16 cellular contexts compared by ENCODE assay signal in genomic region chr5:136056771-136057335, GRCh38. TPM values are rescaled to one million over a fixed set of nuclear protein-coding genes. Genes with fewer than 3 reads are reported as not detected.
DNase-seq lines count a peak whose midpoint lies in the region; ATAC-seq and TF ChIP-seq lines count a peak whose summit lies in the region.
"Had no signal": no experiment of that assay in that cellular context is flagged by ENCODE, and none has a peak within 500 bp of the region (broad histone marks: within the 10 kb centered on the region; RNA-seq: fewer than 3 reads in every experiment).

No MANE protein-coding gene starts in this region.

- DNase-seq in heart left ventricle, result no peak
- no peak for DNase-seq in right cardiac atrium
- no peak for DNase-seq in nephron progenitor cell
- DNase-seq in vagina (ENCODE audit: extremely low spot score in 2 of 2), result no peak
- DNase-seq in stimulated activated CD4-positive, alpha-beta T cell treated with anti-CD3 and anti-CD28 coated beads, Interleukin-2, amount 100 ng/mL, for 24 hours, result no peak
- DNase-seq in ureter (ENCODE audit: low spot score), result no peak
- DNase-seq in immature natural killer cell, result no peak
- DNase-seq: ACHN; activated CD8-positive, alpha-beta T cell treated with anti-CD3 and anti-CD28 coated beads, Interleukin-2, amount 10 ng/mL, durations not matched to agents 7 days and 5 days; CD8-positive, alpha-beta T cell; glutamatergic neuron; mucosa of descending colon; NCI-H446 had no signal

- H3K27me3 ChIP-seq in heart left ventricle (no peaks in the 10 kb centered on the region), right cardiac atrium (ENCODE audit: control insufficient read depth, insufficient read depth) (no peaks in the 10 kb centered on the region), esophagus (ENCODE audit: control insufficient read depth in 1 of 2, insufficient read depth in 2 of 2, low read length in 2 of 2) (no peaks in the 10 kb centered on the region), vagina (no peaks in the 10 kb centered on the region)
- H3K27me3 ChIP-seq: suprapubic skin had no signal

- H3K4me1 Mint-ChIP-seq in nephron progenitor cell (peaks cover 55% of the 10 kb centered on the region), immature natural killer cell (no peaks in the 10 kb centered on the region)

- TF ChIP-seq CTCF in heart left ventricle (IDR thresholded peaks at IDR 0.05) (no peak), nephron progenitor cell (IDR thresholded peaks at IDR 0.05) (no peak), vagina (IDR thresholded peaks at IDR 0.05) (no peak)

- intact Hi-C loops in heart left ventricle (cut with DNase I) (loop anchor here in 1 of 10 donors (5.0 kb wide), 1 partner anchor 90 kb away; no protein-coding TSS in a partner anchor), right cardiac atrium (cut with DNase I) (loop anchor here in 1 of 4 donors (10.0 kb wide), 1 partner anchor 112 kb away; no protein-coding TSS in a partner anchor), vagina (cut with DNase I) (no loop called here)

- TF ChIP-seq POLR2A in heart left ventricle (IDR thresholded peaks at IDR 0.05) (no peak), vagina (IDR thresholded peaks at IDR 0.05) (no peak)

- no peaks in the 10 kb centered on the region for H3K9me3 ChIP-seq in heart left ventricle
- no peaks in the 10 kb centered on the region for H3K9me3 ChIP-seq in right cardiac atrium (ENCODE audit: control insufficient read depth, low read length)
- no peaks in the 10 kb centered on the region for H3K9me3 ChIP-seq in esophagus (ENCODE audit: control insufficient read depth in 2 of 2, insufficient read depth in 1 of 2, low read depth in 1 of 2, low read length in 1 of 2)
- no peaks in the 10 kb centered on the region for H3K9me3 ChIP-seq in vagina
- H3K9me3 ChIP-seq: mucosa of descending colon, suprapubic skin had no signal

- H3K9me3 Mint-ChIP-seq in nephron progenitor cell (no peaks in the 10 kb centered on the region), immature natural killer cell (no peaks in the 10 kb centered on the region)
- H3K9me3 Mint-ChIP-seq: activated T-helper 1 cell treated with anti-CD3 and anti-CD28 coated beads, Interleukin-12 subunit alpha, Interleukin-12 subunit beta, Interleukin-2, Interleukin-4 antibody, amounts not matched to agents 30 ng/mL and 10 ng/mL and 1 ng/mL, durations not matched to agents 14 hours and 24 hours and 36 hours; CD8-positive, alpha-beta T cell had no signal

- no peak overlapping the region for H3K4me3 ChIP-seq in heart left ventricle
- H3K4me3 ChIP-seq in right cardiac atrium (ENCODE audit: low read length), result no peak overlapping the region
- no peak overlapping the region for H3K4me3 ChIP-seq in esophagus (ENCODE audit: low read depth in 1 of 2, low read length in 2 of 2)
- H3K4me3 ChIP-seq in vagina, result no peak overlapping the region
- H3K4me3 ChIP-seq: mucosa of descending colon, suprapubic skin had no signal

- H3K27ac ChIP-seq in heart left ventricle, result peak overlapping the region in 7 of 12 donors; percentile 51 to 87 (median 69)
- no peak overlapping the region for H3K27ac ChIP-seq in right cardiac atrium (ENCODE audit: low read length)
- peak overlapping the region; percentile 22 to 40 for H3K27ac ChIP-seq in esophagus (ENCODE audit: low read depth in 2 of 2, low read length in 1 of 2)
- H3K27ac ChIP-seq in vagina, result peak overlapping the region; percentile 59
- H3K27ac ChIP-seq: suprapubic skin had no signal

- no peak for ATAC-seq in heart left ventricle
- ATAC-seq in right cardiac atrium, result no peak
- ATAC-seq: activated CD8-positive, alpha-beta T cell treated with anti-CD3 and anti-CD28 coated beads, Interleukin-2, amount 10 ng/mL, durations not matched to agents 7 days and 5 days; CD8-positive, alpha-beta T cell; mucosa of descending colon had no signal

- H3K27me3 Mint-ChIP-seq in nephron progenitor cell (ENCODE audit: low read depth, poor library complexity) (peaks cover 10% of the 10 kb centered on the region), immature natural killer cell (ENCODE audit: low read depth in 3 of 3) (peaks cover 0 to 2% (median 1%) of the 10 kb centered on the region in 3 donors)

- H3K4me3 Mint-ChIP-seq in nephron progenitor cell (peak overlapping the region; percentile 10), immature natural killer cell (no peak overlapping the region)
- H3K4me3 Mint-ChIP-seq: activated CD8-positive, alpha-beta T cell treated with anti-CD3 and anti-CD28 coated beads, Interleukin-2, amount 10 ng/mL, durations not matched to agents 7 days and 5 days; activated T-helper 1 cell treated with anti-CD3 and anti-CD28 coated beads, Interleukin-12 subunit alpha, Interleukin-12 subunit beta, Interleukin-2, Interleukin-4 antibody, amounts not matched to agents 30 ng/mL and 10 ng/mL and 1 ng/mL, durations not matched to agents 14 hours and 24 hours and 36 hours; CD8-positive, alpha-beta T cell had no signal

- H3K36me3 ChIP-seq in heart left ventricle (peaks cover 0 to 99% (median 53%) of the 10 kb centered on the region in 9 donors), esophagus (ENCODE audit: control insufficient read depth in 2 of 2, insufficient read depth in 2 of 2, low read length in 1 of 2) (peaks cover 0 to 4% of the 10 kb centered on the region in 2 donors), vagina (no peaks in the 10 kb centered on the region)

- H3K27ac Mint-ChIP-seq in nephron progenitor cell (peak overlapping the region; percentile 84), immature natural killer cell (no peak overlapping the region)
- H3K27ac Mint-ChIP-seq: activated CD8-positive, alpha-beta T cell treated with anti-CD3 and anti-CD28 coated beads, Interleukin-2, amount 10 ng/mL, durations not matched to agents 7 days and 5 days; activated T-helper 1 cell treated with anti-CD3 and anti-CD28 coated beads, Interleukin-12 subunit alpha, Interleukin-12 subunit beta, Interleukin-2, Interleukin-4 antibody, amounts not matched to agents 30 ng/mL and 10 ng/mL and 1 ng/mL, durations not matched to agents 14 hours and 24 hours and 36 hours; CD8-positive, alpha-beta T cell had no signal

- WGBS in heart left ventricle, 4 donors, result 88 to 93% (median 91%) methylated on average over 8 of the region's 8 CpGs
- 83% methylated on average over 8 of the region's 8 CpGs for whole genome bisulfite sequencing in right cardiac atrium
- 86 to 88% methylated on average over 8 of the region's 8 CpGs for WGBS in esophagus, 2 donors

- H3K36me3 Mint-ChIP-seq in nephron progenitor cell (ENCODE audit: low read depth) (no peaks in the 10 kb centered on the region), immature natural killer cell (no peaks in the 10 kb centered on the region)
- H3K36me3 Mint-ChIP-seq: CD8-positive, alpha-beta T cell had no signal

- peaks cover 0 to 55% (median 20%) of the 10 kb centered on the region in 12 donors for H3K4me1 ChIP-seq in heart left ventricle
- H3K4me1 ChIP-seq in right cardiac atrium (ENCODE audit: control insufficient read depth, insufficient read depth, low read length), result peaks cover 8% of the 10 kb centered on the region
- peaks cover 3 to 4% of the 10 kb centered on the region in 2 donors for H3K4me1 ChIP-seq in esophagus (ENCODE audit: control insufficient read depth in 2 of 2, insufficient read depth in 2 of 2, low read length in 1 of 2)
- peaks cover 49% of the 10 kb centered on the region for H3K4me1 ChIP-seq in vagina

RNA-seq across cellular contexts. Expression of gene TGFBI, which starts 28.1 kb away (rescaled TPM):
- 100 to 1,000 TPM in 2 of 9 donors, 10 to 100 TPM in 7; 31.8 to 206 (median 42.9) TPM for total RNA-seq in heart left ventricle
- polyA plus RNA-seq in heart left ventricle, result 10 to 100 TPM; 50.0 to 64.2 TPM
- 10 to 100 TPM; 41.6 to 60.4 (median 51.2) TPM for total RNA-seq in right cardiac atrium
- 44.1 TPM for polyA plus RNA-seq in right cardiac atrium
- polyA plus RNA-seq in esophagus, result 10 to 100 TPM; 13.9 to 14.0 TPM
- 43.2 TPM for total RNA-seq in vagina
- total RNA-seq in ureter, result 147 TPM
- polyA plus RNA-seq in immature natural killer cell, result 10 to 100 TPM in 2 of 3 donors, 1 to 10 TPM in 1; 2.2 to 13.3 (median 10.9) TPM
- total RNA-seq: activated CD8-positive, alpha-beta T cell treated with anti-CD3 and anti-CD28 coated beads, Interleukin-2, amount 10 ng/mL, durations not matched to agents 7 days and 5 days; activated T-helper 1 cell treated with anti-CD3 and anti-CD28 coated beads, Interleukin-12 subunit alpha, Interleukin-12 subunit beta, Interleukin-2, Interleukin-4 antibody, amounts not matched to agents 30 ng/mL and 10 ng/mL and 1 ng/mL, durations not matched to agents 14 hours and 24 hours and 36 hours had no signal
